ENCODE assay signal across 22 cellular contexts in genomic region chr12:86349196-86349595, GRCh38.
DNase-seq lines count a peak whose midpoint lies in the region; ATAC-seq and TF ChIP-seq lines count a peak whose summit lies in the region.
"Had no signal": no experiment of that assay in that cellular context is flagged by ENCODE, and none has a peak within 500 bp of the region (broad histone marks: within the 10 kb centered on the region; RNA-seq: fewer than 3 reads in every experiment).

No MANE protein-coding gene starts in this region.

- no peak overlapping the region for H3K4ac ChIP-seq in mesenchymal stem cell (ENCODE audit: low read depth in 1 of 2, low read length in 2 of 2)

- peak; percentile 3 to 48 for DNase-seq in NCI-H2081 (lab: John Stamatoyannopoulos, UW)
- no peak for DNase-seq in NCI-H2081 treated with DMSO at 0.1 percent for 48 hours (lab: John Stamatoyannopoulos, UW)
- DNase-seq in NCI-H82 treated with DMSO at 0.1 percent for 48 hours (lab: John Stamatoyannopoulos, UW; ENCODE audit: unreplicated experiment), result peak; percentile 93
- peak; percentile 12 for DNase-seq in mesenchymal stem cell
- DNase-seq in gastrocnemius medialis, result no peak
- DNase-seq in adrenal gland, result no peak
- DNase-seq: activated CD4-positive, alpha-beta T cell treated with anti-CD3 and anti-CD28 coated beads for 48 hours; activated naive CD4-positive, alpha-beta T cell treated with anti-CD3 and anti-CD28 coated beads for 36 hours; activated T-cell treated with anti-CD3 and anti-CD28 coated beads, Interleukin-2, amount 50 U/mL, for 48 hours; anterior cingulate cortex; COR-L47; foreskin keratinocyte; hypothalamus; KBM-7; MV-4-11; Peyer's patch; right lobe of liver; T-helper 2 cell had no signal

- H3K4me2 ChIP-seq in Loucy (ENCODE audit: low read depth, low read length, poor library complexity, severe bottlenecking) (no peak overlapping the region), mesenchymal stem cell (ENCODE audit: low read length, poor library complexity, severe bottlenecking) (no peak overlapping the region)

- H3K27me3 ChIP-seq in Loucy (ENCODE audit: insufficient read depth, low read length, poor library complexity, severe bottlenecking) (no peaks in the 10 kb centered on the region), mesenchymal stem cell (ENCODE audit: control insufficient read depth in 1 of 2, insufficient read depth in 1 of 2, low read length in 2 of 2) (no peaks in the 10 kb centered on the region), gastrocnemius medialis (no peaks in the 10 kb centered on the region), adrenal gland (no peaks in the 10 kb centered on the region)
- H3K27me3 ChIP-seq: foreskin keratinocyte, Peyer's patch, right lobe of liver, SJCRH30 had no signal

- no peak overlapping the region for H2AK5ac ChIP-seq in mesenchymal stem cell (ENCODE audit: low read length, severe bottlenecking)

- H3K9ac ChIP-seq in Loucy (ENCODE audit: low read depth, low read length, poor library complexity, severe bottlenecking), result no peak overlapping the region
- no peak overlapping the region for H3K9ac ChIP-seq in mesenchymal stem cell (ENCODE audit: low read length)

- ATAC-seq in gastrocnemius medialis (no peak), HG02870 (IDR thresholded peaks at IDR 0.05; ENCODE audit: unreplicated experiment) (no peak)
- ATAC-seq: foreskin keratinocyte, HCT116, right lobe of liver had no signal

- no peaks in the 10 kb centered on the region for H4K20me1 ChIP-seq in Loucy (ENCODE audit: insufficient read depth, low read length, poor library complexity, severe bottlenecking)

- H2BK12ac ChIP-seq in mesenchymal stem cell (ENCODE audit: low read length in 2 of 2), result no peak overlapping the region

- H4K8ac ChIP-seq in mesenchymal stem cell (ENCODE audit: low read length), result no peak overlapping the region

- H3K36me3 ChIP-seq in Loucy (ENCODE audit: insufficient read depth, low read length) (no peaks in the 10 kb centered on the region), mesenchymal stem cell (ENCODE audit: control insufficient read depth in 1 of 2, insufficient read depth in 2 of 2, low read depth in 1 of 2, low read length in 2 of 2) (no peaks in the 10 kb centered on the region), gastrocnemius medialis (no peaks in the 10 kb centered on the region), adrenal gland (replicated peaks in 1 of 2) (no peaks in the 10 kb centered on the region)
- H3K36me3 ChIP-seq: Peyer's patch, right lobe of liver, SJCRH30 had no signal

- TF ChIP-seq CTCF in Loucy (conservative IDR thresholded peaks at IDR 0.05; ENCODE audit: low read length), result no peak
- no peak for TF ChIP-seq CTCF in gastrocnemius medialis (IDR thresholded peaks at IDR 0.05 in 4 of 5, conservative IDR thresholded peaks at IDR 0.05 in 1 of 5)
- TF ChIP-seq CTCF in adrenal gland (IDR thresholded peaks at IDR 0.05), result no peak

- H3K4me1 ChIP-seq in Loucy (ENCODE audit: insufficient read depth, low read length, poor library complexity, severe bottlenecking) (no peaks in the 10 kb centered on the region), mesenchymal stem cell (ENCODE audit: control insufficient read depth, insufficient read depth, low read depth, low read length) (no peaks in the 10 kb centered on the region), gastrocnemius medialis (no peaks in the 10 kb centered on the region), adrenal gland (replicated peaks in 1 of 2) (no peaks in the 10 kb centered on the region)
- H3K4me1 ChIP-seq: foreskin keratinocyte, Peyer's patch, right lobe of liver had no signal

- H2BK15ac ChIP-seq in mesenchymal stem cell (ENCODE audit: low read depth, poor library complexity, severe bottlenecking), result no peak overlapping the region

- H2AFZ ChIP-seq in Loucy (ENCODE audit: low read length) (peak overlapping the region; percentile 57; the same call in 1 of the 2 replicates), mesenchymal stem cell (ENCODE audit: low read depth, low read length) (no peak overlapping the region)

- H4K91ac ChIP-seq in mesenchymal stem cell (ENCODE audit: low read length), result no peak overlapping the region

- no peak overlapping the region for H3K27ac ChIP-seq in mesenchymal stem cell (ENCODE audit: low read length, poor library complexity, severe bottlenecking)
- H3K27ac ChIP-seq in gastrocnemius medialis, result no peak overlapping the region
- no peak overlapping the region for H3K27ac ChIP-seq in adrenal gland
- H3K27ac ChIP-seq: foreskin keratinocyte, Peyer's patch, right lobe of liver, SJCRH30 had no signal

- WGBS in mesenchymal stem cell, result 23% methylated on average over 2 of the region's 2 CpGs
- WGBS in adrenal gland, 4 donors, result 39 to 51% (median 45%) methylated on average over 2 of the region's 2 CpGs

- H3K79me1 ChIP-seq in mesenchymal stem cell (replicated peaks; ENCODE audit: low read length, poor library complexity, severe bottlenecking), result no peaks in the 10 kb centered on the region

- H3K79me2 ChIP-seq in Loucy (ENCODE audit: insufficient read depth, low read length), result no peaks in the 10 kb centered on the region

- H2BK120ac ChIP-seq in mesenchymal stem cell (ENCODE audit: low read depth, low read length), result no peak overlapping the region

- TF ChIP-seq POLR2A in gastrocnemius medialis (IDR thresholded peaks at IDR 0.05) (no peak), adrenal gland (IDR thresholded peaks at IDR 0.05) (no peak)

- H3K9me2 ChIP-seq in Loucy (replicated peaks; ENCODE audit: low read depth, low read length), result no peaks in the 10 kb centered on the region

- H3F3A ChIP-seq in Loucy (ENCODE audit: low read depth), result no peaks in the 10 kb centered on the region

- in situ Hi-C loops in gastrocnemius medialis (cut with MboI; ENCODE audit: low sequenced_read_pairs in 4 of 4), result no loop called here

- no peak overlapping the region for H3K18ac ChIP-seq in mesenchymal stem cell (ENCODE audit: low read depth in 1 of 2, low read length in 2 of 2)

- H3K4me3 ChIP-seq in Loucy (ENCODE audit: low read length, poor library complexity, severe bottlenecking) (no peak overlapping the region), mesenchymal stem cell (ENCODE audit: insufficient read depth in 1 of 2, low read depth in 1 of 2, low read length in 2 of 2) (no peak overlapping the region), gastrocnemius medialis (no peak overlapping the region), adrenal gland (no peak overlapping the region)
- H3K4me3 ChIP-seq: Peyer's patch, right lobe of liver, SJCRH30 had no signal

- intact Hi-C loops in gastrocnemius medialis (cut with DNase I; ENCODE audit: low total_unique reads) (no loop called here), adrenal gland (cut with DNase I) (no loop called here)

- no peak overlapping the region for H2BK5ac ChIP-seq in mesenchymal stem cell (ENCODE audit: low read depth, low read length, poor library complexity, severe bottlenecking)

- no peaks in the 10 kb centered on the region for H3K9me3 ChIP-seq in Loucy (ENCODE audit: insufficient read depth, low read depth, low read length)
- H3K9me3 ChIP-seq in mesenchymal stem cell (ENCODE audit: control insufficient read depth, low read length), result no peaks in the 10 kb centered on the region
- H3K9me3 ChIP-seq in gastrocnemius medialis, result no peaks in the 10 kb centered on the region
- H3K9me3 ChIP-seq in adrenal gland (replicated peaks in 1 of 3), result no peaks in the 10 kb centered on the region
- H3K9me3 ChIP-seq: Peyer's patch, right lobe of liver, SJCRH30 had no signal

- no peak overlapping the region for H3K14ac ChIP-seq in mesenchymal stem cell (ENCODE audit: low read length in 2 of 2)

- H3K23ac ChIP-seq in mesenchymal stem cell (ENCODE audit: low read length in 2 of 2), result no peak overlapping the region

Comparison
In these comparisons a context has a peak if more than half of its experiments do, and no peak if none do; other contexts are left out.
1. DNase-seq: peak in NCI-H2081 (2 of 2), NCI-H82 treated with DMSO at 0.1 percent for 48 hours (single experiment) and mesenchymal stem cell (single experiment); none in NCI-H2081 treated with DMSO at 0.1 percent for 48 hours (single experiment), gastrocnemius medialis (0 of 2) and adrenal gland (0 of 7).